8 cellular contexts compared by ENCODE assay signal in the genomic region with DNA sequence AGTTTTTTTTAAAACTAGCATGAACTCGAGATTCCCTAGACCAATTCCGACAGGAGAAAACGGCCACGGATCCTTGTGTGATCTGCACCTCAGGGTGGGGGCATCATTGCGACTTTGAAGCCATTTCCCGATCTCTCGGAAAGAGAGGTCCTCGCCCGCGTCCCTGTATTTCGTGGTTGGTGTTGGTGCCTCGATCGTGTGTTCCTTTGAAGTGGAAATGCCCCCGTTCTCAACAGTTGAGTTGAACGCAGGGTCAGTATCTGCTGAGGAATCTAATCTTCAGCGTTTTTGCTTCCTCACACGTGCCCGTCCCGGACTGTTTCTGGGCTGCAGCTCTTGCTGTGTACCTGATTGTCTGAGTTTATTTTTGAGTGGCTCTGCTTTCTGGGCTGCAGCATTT. TPM values are rescaled to one million over a fixed set of nuclear protein-coding genes. Genes with fewer than 3 reads are reported as not detected.
DNase-seq lines count a peak whose midpoint lies in the region; ATAC-seq and TF ChIP-seq lines count a peak whose summit lies in the region.

No MANE protein-coding gene starts in this region.

- WGBS in mammary epithelial cell (ENCODE audit: low coverage, missing lambda C conversion rate): 2% methylated on average over 17 of the region's 19 CpGs

- dilution Hi-C loops in mammary epithelial cell (cut with HindIII; ENCODE audit: low sequenced_read_pairs): no loop called here

- in situ Hi-C loops in mammary epithelial cell (cut with MboI; ENCODE audit: low sequenced_read_pairs in 2 of 2): loop anchor here in 1 of 2 donors (10.0 kb wide), 1 partner anchor 92 kb away; the partner anchor contains the start of gene MAPK8IP3

- H3K9me3 ChIP-seq in mammary epithelial cell (replicated peaks; ENCODE audit: insufficient read depth, low read length) (no peaks in the 10 kb centered on the region), muscle layer of colon (ENCODE audit: low read length) (no peaks in the 10 kb centered on the region)

- H3K9ac ChIP-seq in mammary epithelial cell (ENCODE audit: insufficient read depth, low read length) (peak overlapping the region; percentile 84), muscle layer of colon (ENCODE audit: low read length) (peak overlapping the region; percentile 27)

- H3K4me2 ChIP-seq in mammary epithelial cell (ENCODE audit: insufficient read depth, low read depth, low read length): peak overlapping the region; percentile 87

- H3K4me3 ChIP-seq in mammary epithelial cell (replicated peaks in 1 of 3; ENCODE audit: insufficient read depth in 1 of 3, low read depth in 2 of 3, low read length in 3 of 3): peak overlapping the region; percentile 56 to 84 (median 68)
- H3K4me3 ChIP-seq in muscle layer of colon (ENCODE audit: low read depth in 1 of 2, low read length in 2 of 2): peak overlapping the region; percentile 60 to 72

- H3K27me3 ChIP-seq in mammary epithelial cell (ENCODE audit: insufficient read depth, low read length) (no peaks in the 10 kb centered on the region), muscle layer of colon (ENCODE audit: control insufficient read depth in 1 of 2, insufficient read depth in 2 of 2, low read length in 2 of 2) (no peaks in the 10 kb centered on the region)

- BruUV-seq in mammary epithelial cell (replicated peaks; lab: Mats Ljungman, UMichigan): no TSS peak

- H3K4me1 ChIP-seq in mammary epithelial cell (ENCODE audit: insufficient read depth, low read length) (peaks cover 28% of the 10 kb centered on the region), muscle layer of colon (ENCODE audit: insufficient read depth, low read length) (peaks cover 45% of the 10 kb centered on the region)

- CTCF ChIA-PET in mammary epithelial cell (lab: Charles Lee; ENCODE audit: low non-redundant PET): no interaction called here

- DNase-seq in GM03348 (ENCODE audit: low spot score): peak; percentile 16
- DNase-seq in NAMALWA (ENCODE audit: low spot score): peak; percentile 59
- peak; percentile 14 for DNase-seq in mammary epithelial cell
- DNase-seq in KG1 (lab: John Stamatoyannopoulos, UW): no peak
- no peak for DNase-seq in NCI-H2081 (lab: John Stamatoyannopoulos, UW)

- H3K79me2 ChIP-seq in mammary epithelial cell (ENCODE audit: insufficient read depth, low read length): peaks cover 62% of the 10 kb centered on the region

- no peak overlapping the region for H2AFZ ChIP-seq in mammary epithelial cell (ENCODE audit: low read depth, low read length)

- ATAC-seq in GM19452 (IDR thresholded peaks at IDR 0.05; ENCODE audit: unreplicated experiment): no peak
- no peak for ATAC-seq in HG03460 (IDR thresholded peaks at IDR 0.05; ENCODE audit: unreplicated experiment)

- H3K27ac ChIP-seq in mammary epithelial cell (ENCODE audit: insufficient read depth, low read depth, low read length) (peak overlapping the region; percentile 38), muscle layer of colon (ENCODE audit: low read depth, low read length) (no peak overlapping the region)

- H3K36me3 ChIP-seq in mammary epithelial cell (ENCODE audit: insufficient read depth, low read length): peaks cover 3% of the 10 kb centered on the region
- H3K36me3 ChIP-seq in muscle layer of colon (ENCODE audit: insufficient read depth, low read length): peaks cover 14% of the 10 kb centered on the region

- H4K20me1 ChIP-seq in mammary epithelial cell (ENCODE audit: insufficient read depth, low read length): no peaks in the 10 kb centered on the region

- no peak for TF ChIP-seq CTCF in mammary epithelial cell (conservative IDR thresholded peaks at IDR 0.05 in 1 of 2, IDR thresholded peaks at IDR 0.05 in 1 of 2; ENCODE audit: extremely low read depth in 1 of 2, insufficient read depth in 1 of 2, low read depth in 1 of 2, low read length in 2 of 2)

- intact Hi-C loops in mammary epithelial cell (cut with micrococcal nuclease): loop anchor here (2.0 to 10.0 kb wide), 7 partner anchors 34 to 238 kb away; partner anchors contain the start of genes EME2, JPT2, MAPK8IP3 and MRPS34

RNA-seq across cellular contexts. Expression of gene CRAMP1, which starts 1.1 kb away (rescaled TPM):
- total RNA-seq in mammary epithelial cell: 10 to 100 TPM in 1 of 2 donors, 1 to 10 TPM in 1; 8.7 to 16.7 TPM
- polyA plus RNA-seq in mammary epithelial cell: 7.2 TPM
- 16.3 TPM for polyA minus RNA-seq in mammary epithelial cell

RNA-seq across cellular contexts. Expression of gene IFT140, which starts 1.4 kb away (rescaled TPM):
- total RNA-seq in mammary epithelial cell: 10 to 100 TPM; 16.6 to 22.0 TPM
- polyA plus RNA-seq in mammary epithelial cell: 4.7 TPM
- 7.3 TPM for polyA minus RNA-seq in mammary epithelial cell

Comparison
In these comparisons a context has a peak if more than half of its experiments do, and no peak if none do; other contexts are left out.
1. DNase-seq: peak in GM03348 (single experiment), NAMALWA (single experiment) and mammary epithelial cell (single experiment); none in KG1 (single experiment) and NCI-H2081 (0 of 2).